8 cellular contexts compared by ENCODE assay signal in the genomic region with DNA sequence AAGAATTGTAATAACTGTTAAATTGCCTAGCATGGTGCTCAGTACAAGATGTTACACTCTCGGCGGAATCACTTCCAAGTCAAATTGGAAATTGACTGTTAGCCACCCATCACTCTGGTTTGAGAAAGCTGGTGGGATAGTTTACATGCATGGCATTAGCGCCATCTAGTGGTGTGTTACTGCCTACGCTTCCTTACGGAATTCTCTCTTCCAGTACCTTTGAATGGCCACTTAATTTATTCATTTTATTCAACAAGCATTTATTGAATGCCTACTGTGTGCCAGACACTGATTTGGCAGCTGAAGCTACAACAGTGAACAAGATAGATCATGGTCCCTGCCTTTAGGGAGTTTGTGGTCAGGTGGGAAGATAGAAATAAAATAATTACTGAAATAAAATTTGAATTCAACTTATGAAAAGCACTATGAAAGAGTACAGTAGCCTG. TPM values are rescaled to one million over a fixed set of nuclear protein-coding genes. Genes with fewer than 3 reads are reported as not detected.
A peak's percentile ranks its signal among the peaks of the same experiment; 100 is the strongest.
DNase-seq lines count a peak whose midpoint lies in the region; ATAC-seq, FAIRE-seq and TF ChIP-seq lines count a peak whose summit lies in the region.

No MANE protein-coding gene starts in this region.

- no peaks in the 10 kb centered on the region for H3K4me1 ChIP-seq in pancreas

- H3K4me1 Mint-ChIP-seq in activated T-helper 2 cell treated with anti-CD3 and anti-CD28 coated beads, Interferon-gamma antibody, Interleukin-2, Interleukin-4, amounts not matched to agents 10 μg/mL and 5 μg/mL and 100 μg/mL, durations not matched to agents 14 hours and 24 hours and 36 hours (ENCODE audit: low read depth) = no peaks in the 10 kb centered on the region

- H3K4me3 Mint-ChIP-seq in activated T-helper 2 cell treated with anti-CD3 and anti-CD28 coated beads, Interferon-gamma antibody, Interleukin-2, Interleukin-4, amounts not matched to agents 10 μg/mL and 5 μg/mL and 100 μg/mL, durations not matched to agents 14 hours and 24 hours and 36 hours (ENCODE audit: low read depth) = no peak overlapping the region

- TF ChIP-seq CTCF in GM12864 (IDR thresholded peaks at IDR 0.05; ENCODE audit: low read depth, low read length, missing control alignments) = peak; percentile 88
- peak; percentile 96 for TF ChIP-seq CTCF in NB4 (IDR thresholded peaks at IDR 0.05; ENCODE audit: low read depth, low read length)
- TF ChIP-seq CTCF in pancreas (IDR thresholded peaks at IDR 0.05) = peak; percentile 90 to 98 (median 94)

- DNase-seq in GM12864 (ENCODE audit: low read depth) (peak; percentile 64), NB4 (ENCODE audit: low read depth) (peak; percentile 88), SHP77 (lab: John Stamatoyannopoulos, UW) (peak; percentile 42 to 47), foreskin melanocyte (peak; percentile 65), pancreas (peak in 4 of 6 donors; percentile 45 to 70 (median 52)), ureter (ENCODE audit: low spot score) (peak; percentile 77)
- peak; percentile 36 for DNase-seq in activated T-helper 2 cell treated with anti-CD3 and anti-CD28 coated beads, Interferon-gamma antibody, Interleukin-2, Interleukin-4, amounts not matched to agents 10 μg/mL and 5 μg/mL and 100 μg/mL, durations not matched to agents 14 hours and 24 hours and 36 hours (ENCODE audit: low spot score)

- H3K36me3 Mint-ChIP-seq in activated T-helper 2 cell treated with anti-CD3 and anti-CD28 coated beads, Interferon-gamma antibody, Interleukin-2, Interleukin-4, amounts not matched to agents 10 μg/mL and 5 μg/mL and 100 μg/mL, durations not matched to agents 14 hours and 24 hours and 36 hours (ENCODE audit: low read depth) = no peaks in the 10 kb centered on the region

- 4 to 7% methylated on average over 5 of the region's 5 CpGs for WGBS in pancreas, 2 donors

- H3K27me3 Mint-ChIP-seq in activated T-helper 2 cell treated with anti-CD3 and anti-CD28 coated beads, Interferon-gamma antibody, Interleukin-2, Interleukin-4, amounts not matched to agents 10 μg/mL and 5 μg/mL and 100 μg/mL, durations not matched to agents 14 hours and 24 hours and 36 hours (ENCODE audit: low read depth) = peaks cover 7% of the 10 kb centered on the region

- no peaks in the 10 kb centered on the region for H3K9me3 Mint-ChIP-seq in activated T-helper 2 cell treated with anti-CD3 and anti-CD28 coated beads, Interferon-gamma antibody, Interleukin-2, Interleukin-4, amounts not matched to agents 10 μg/mL and 5 μg/mL and 100 μg/mL, durations not matched to agents 14 hours and 24 hours and 36 hours

- no peaks in the 10 kb centered on the region for H3K27me3 ChIP-seq in pancreas

- no peak for FAIRE-seq in pancreas (lab: Jason Lieb, UNC)

- H3K9me3 ChIP-seq in pancreas = no peaks in the 10 kb centered on the region

- no peak overlapping the region for H3K27ac ChIP-seq in pancreas

- peak; percentile 73 to 94 (median 87) for ATAC-seq in pancreas
- ATAC-seq in HG03196 (IDR thresholded peaks at IDR 0.05; ENCODE audit: unreplicated experiment) = no peak

- no peak for TF ChIP-seq POLR2A in NB4 (IDR thresholded peaks at IDR 0.05; ENCODE audit: extremely low read depth, insufficient read length)

- no peaks in the 10 kb centered on the region for H3K36me3 ChIP-seq in pancreas

- intact Hi-C loops in activated T-helper 2 cell treated with anti-CD3 and anti-CD28 coated beads, Interferon-gamma antibody, Interleukin-2, Interleukin-4, amounts not matched to agents 10 μg/mL and 5 μg/mL and 100 μg/mL, durations not matched to agents 14 hours and 24 hours and 36 hours (cut with micrococcal nuclease) = loop anchor here (2.0 to 5.0 kb wide), 2 partner anchors 237 to 658 kb away; no protein-coding TSS in a partner anchor
- intact Hi-C loops in pancreas (cut with DNase I) = no loop called here

- H3K27ac Mint-ChIP-seq in activated T-helper 2 cell treated with anti-CD3 and anti-CD28 coated beads, Interferon-gamma antibody, Interleukin-2, Interleukin-4, amounts not matched to agents 10 μg/mL and 5 μg/mL and 100 μg/mL, durations not matched to agents 14 hours and 24 hours and 36 hours = no peak overlapping the region

- H3K4me3 ChIP-seq in GM12864 (ENCODE audit: low read depth, low read length) (no peak overlapping the region), NB4 (ENCODE audit: low read depth, low read length) (no peak overlapping the region), pancreas (no peak overlapping the region)

RNA-seq across cellular contexts. Expression of a gene that starts 33.6 kb away (rescaled TPM):
- 11.1 and 14.0 TPM in 2 replicates for total RNA-seq in activated T-helper 2 cell treated with anti-CD3 and anti-CD28 coated beads, Interferon-gamma antibody, Interleukin-2, Interleukin-4, amounts not matched to agents 10 μg/mL and 5 μg/mL and 100 μg/mL, durations not matched to agents 14 hours and 24 hours and 36 hours
- total RNA-seq in pancreas (10 to 100 TPM in 1 of 6 donors, 1 to 10 TPM in 5; 4.0 to 10.3 (median 5.1) TPM), ureter (16.9 TPM)
- 1 to 10 TPM; 5.6 to 7.3 TPM for polyA plus RNA-seq in pancreas

RNA-seq across cellular contexts. Expression of a gene that starts 33.7 kb away (rescaled TPM):
- 24.8 and 27.4 TPM in 2 replicates for total RNA-seq in activated T-helper 2 cell treated with anti-CD3 and anti-CD28 coated beads, Interferon-gamma antibody, Interleukin-2, Interleukin-4, amounts not matched to agents 10 μg/mL and 5 μg/mL and 100 μg/mL, durations not matched to agents 14 hours and 24 hours and 36 hours
- total RNA-seq in pancreas (10 to 100 TPM in 3 of 6 donors, 1 to 10 TPM in 3; 8.1 to 13.3 (median 9.8) TPM), ureter (36.5 TPM)
- 10 to 100 TPM in 1 of 2 donors, 1 to 10 TPM in 1; 5.0 to 14.4 TPM for polyA plus RNA-seq in pancreas

RNA-seq across cellular contexts. Expression of a gene that starts 48.5 kb away (rescaled TPM):
- 6.2 and 6.7 TPM in 2 replicates for total RNA-seq in activated T-helper 2 cell treated with anti-CD3 and anti-CD28 coated beads, Interferon-gamma antibody, Interleukin-2, Interleukin-4, amounts not matched to agents 10 μg/mL and 5 μg/mL and 100 μg/mL, durations not matched to agents 14 hours and 24 hours and 36 hours
- 10 to 100 TPM in 1 of 6 donors, 1 to 10 TPM in 5; 4.2 to 10.2 (median 5.9) TPM for total RNA-seq in pancreas
- 1 to 10 TPM; 2.3 to 5.2 TPM for polyA plus RNA-seq in pancreas
- total RNA-seq in ureter = 24.2 TPM

Comparison
In these comparisons a context has a peak if more than half of its experiments do, and no peak if none do; other contexts are left out.
1. DNase-seq: peak in every context shown above with its lines; median percentile 88 in NB4; 77 in ureter; 65 in foreskin melanocyte; 64 in GM12864; 52 in pancreas; 44 in SHP77; 36 in activated T-helper 2 cell treated with anti-CD3 and anti-CD28 coated beads, Interferon-gamma antibody, Interleukin-2, Interleukin-4, amounts not matched to agents 10 μg/mL and 5 μg/mL and 100 μg/mL, durations not matched to agents 14 hours and 24 hours and 36 hours.